1 cellular context compared by ENCODE assay signal in genomic region chr11:66847461-66848232, GRCh38.
A peak's percentile ranks its signal among the peaks of the same experiment; 100 is the strongest.
TF ChIP-seq lines count a peak whose summit lies in the region.

No MANE protein-coding gene starts in this region.

TF ChIP-seq in K562, 482 proteins besides CTCF, POLR2A, EP300 and RAD21:
- TF ChIP-seq ZKSCAN8 (CRISPR knock-in tag; IDR thresholded peaks at IDR 0.05) (no peak), ZNF318 (IDR thresholded peaks at IDR 0.05; ENCODE audit: borderline replicate concordance in 1 of 2, low read depth in 1 of 2) (no peak), ZNF217 (CRISPR knock-in tag; IDR thresholded peaks at IDR 0.05) (no peak), FOXM1 (IDR thresholded peaks at IDR 0.05; ENCODE audit: low read depth) (no peak), FOXM1 (CRISPR knock-in tag; IDR thresholded peaks at IDR 0.05; ENCODE audit: low read depth) (no peak), ZNF282 (CRISPR knock-in tag; IDR thresholded peaks at IDR 0.05) (no peak), TEAD4 (IDR thresholded peaks at IDR 0.05; ENCODE audit: low read length) (no peak), TEAD4 (CRISPR knock-in tag; IDR thresholded peaks at IDR 0.05; ENCODE audit: borderline replicate concordance) (no peak), ARID3B (CRISPR knock-in tag; IDR thresholded peaks at IDR 0.05; ENCODE audit: borderline replicate concordance) (no peak), SIN3B (IDR thresholded peaks at IDR 0.05; ENCODE audit: low read depth) (no peak), NCOR1 (IDR thresholded peaks at IDR 0.05) (no peak), ZNF165 (CRISPR knock-in tag; IDR thresholded peaks at IDR 0.05; ENCODE audit: borderline replicate concordance) (no peak), ZNF586 (CRISPR knock-in tag; conservative IDR thresholded peaks at IDR 0.05) (no peak), STAT5A (IDR thresholded peaks at IDR 0.05; ENCODE audit: borderline replicate concordance, low read length) (no peak), MYNN (IDR thresholded peaks at IDR 0.05) (0 out of 2 replicates have a peak, but pooled peaks have one; percentile 15), MYNN (CRISPR knock-in tag; IDR thresholded peaks at IDR 0.05) (no peak), SRSF9 (IDR thresholded peaks at IDR 0.05; ENCODE audit: borderline replicate concordance, low read depth, low read length) (no peak), POLR3G (IDR thresholded peaks at IDR 0.05; ENCODE audit: extremely low read depth, insufficient read length, insufficient replicate concordance) (no peak), ZNF436 (CRISPR knock-in tag; IDR thresholded peaks at IDR 0.05) (no peak), ZBTB8A (IDR thresholded peaks at IDR 0.05; ENCODE audit: partially characterized antibody) (no peak), RBFOX2 (IDR thresholded peaks at IDR 0.05; ENCODE audit: low read depth, low read length) (peak; percentile 34; the same call in 1 of the 2 replicates), CBFA2T2 (conservative IDR thresholded peaks at IDR 0.05) (no peak), TCF3 (CRISPR knock-in tag; IDR thresholded peaks at IDR 0.05) (no peak), ZFP30 (CRISPR knock-in tag; IDR thresholded peaks at IDR 0.05; ENCODE audit: borderline replicate concordance) (no peak), POLR2G (IDR thresholded peaks at IDR 0.05; ENCODE audit: low read depth, low read length) (peak; percentile 63), SUPT5H (IDR thresholded peaks at IDR 0.05) (peak; percentile 28), HNRNPLL (IDR thresholded peaks at IDR 0.05; ENCODE audit: low read depth, low read length, poor library complexity, severe bottlenecking) (no peak), NFYB (IDR thresholded peaks at IDR 0.05; ENCODE audit: extremely low read depth, insufficient read length) (no peak), HNRNPK (IDR thresholded peaks at IDR 0.05; ENCODE audit: low read depth, low read length, poor library complexity, severe bottlenecking) (no peak), GATAD2B (IDR thresholded peaks at IDR 0.05; ENCODE audit: borderline replicate concordance) (no peak), NUFIP1 (IDR thresholded peaks at IDR 0.05; ENCODE audit: partially characterized antibody) (no peak), SRSF1 (IDR thresholded peaks at IDR 0.05; ENCODE audit: low read depth, low read length) (no peak), MTA2 (IDR thresholded peaks at IDR 0.05; ENCODE audit: low read depth) (no peak), GMEB1 (CRISPR knock-in tag; IDR thresholded peaks at IDR 0.05) (no peak), KLF10 (CRISPR knock-in tag; IDR thresholded peaks at IDR 0.05) (no peak), XRCC4 (IDR thresholded peaks at IDR 0.05; ENCODE audit: extremely low read depth, insufficient read depth, insufficient read length) (no peak), POLR2AphosphoS2 (IDR thresholded peaks at IDR 0.05; ENCODE audit: low read length) (0 out of 2 replicates have a peak, but pooled peaks have one; percentile 67), ZNF583 (CRISPR knock-in tag; IDR thresholded peaks at IDR 0.05) (no peak), IFI16 (CRISPR knock-in tag; IDR thresholded peaks at IDR 0.05) (no peak), NFIX (CRISPR knock-in tag; IDR thresholded peaks at IDR 0.05; ENCODE audit: low read depth) (no peak), ID3 (CRISPR knock-in tag; IDR thresholded peaks at IDR 0.05) (no peak), ID3 (tag; IDR thresholded peaks at IDR 0.05) (no peak), KHSRP (IDR thresholded peaks at IDR 0.05) (no peak)
- TF ChIP-seq, protein P1, sequence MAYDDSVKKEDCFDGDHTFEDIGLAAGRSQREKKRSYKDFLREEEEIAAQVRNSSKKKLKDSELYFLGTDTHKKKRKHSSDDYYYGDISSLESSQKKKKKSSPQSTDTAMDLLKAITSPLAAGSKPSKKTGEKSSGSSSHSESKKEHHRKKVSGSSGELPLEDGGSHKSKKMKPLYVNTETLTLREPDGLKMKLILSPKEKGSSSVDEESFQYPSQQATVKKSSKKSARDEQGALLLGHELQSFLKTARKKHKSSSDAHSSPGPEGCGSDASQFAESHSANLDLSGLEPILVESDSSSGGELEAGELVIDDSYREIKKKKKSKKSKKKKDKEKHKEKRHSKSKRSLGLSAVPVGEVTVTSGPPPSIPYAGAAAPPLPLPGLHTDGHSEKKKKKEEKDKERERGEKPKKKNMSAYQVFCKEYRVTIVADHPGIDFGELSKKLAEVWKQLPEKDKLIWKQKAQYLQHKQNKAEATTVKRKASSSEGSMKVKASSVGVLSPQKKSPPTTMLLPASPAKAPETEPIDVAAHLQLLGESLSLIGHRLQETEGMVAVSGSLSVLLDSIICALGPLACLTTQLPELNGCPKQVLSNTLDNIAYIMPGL (CRISPR knock-in tag; IDR thresholded peaks at IDR 0.05) = no peak
- TF ChIP-seq, protein P2, sequence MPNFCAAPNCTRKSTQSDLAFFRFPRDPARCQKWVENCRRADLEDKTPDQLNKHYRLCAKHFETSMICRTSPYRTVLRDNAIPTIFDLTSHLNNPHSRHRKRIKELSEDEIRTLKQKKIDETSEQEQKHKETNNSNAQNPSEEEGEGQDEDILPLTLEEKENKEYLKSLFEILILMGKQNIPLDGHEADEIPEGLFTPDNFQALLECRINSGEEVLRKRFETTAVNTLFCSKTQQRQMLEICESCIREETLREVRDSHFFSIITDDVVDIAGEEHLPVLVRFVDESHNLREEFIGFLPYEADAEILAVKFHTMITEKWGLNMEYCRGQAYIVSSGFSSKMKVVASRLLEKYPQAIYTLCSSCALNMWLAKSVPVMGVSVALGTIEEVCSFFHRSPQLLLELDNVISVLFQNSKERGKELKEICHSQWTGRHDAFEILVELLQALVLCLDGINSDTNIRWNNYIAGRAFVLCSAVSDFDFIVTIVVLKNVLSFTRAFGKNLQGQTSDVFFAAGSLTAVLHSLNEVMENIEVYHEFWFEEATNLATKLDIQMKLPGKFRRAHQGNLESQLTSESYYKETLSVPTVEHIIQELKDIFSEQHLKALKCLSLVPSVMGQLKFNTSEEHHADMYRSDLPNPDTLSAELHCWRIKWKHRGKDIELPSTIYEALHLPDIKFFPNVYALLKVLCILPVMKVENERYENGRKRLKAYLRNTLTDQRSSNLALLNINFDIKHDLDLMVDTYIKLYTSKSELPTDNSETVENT (CRISPR knock-in tag; IDR thresholded peaks at IDR 0.05) = no peak
- TF ChIP-seq, protein P3, sequence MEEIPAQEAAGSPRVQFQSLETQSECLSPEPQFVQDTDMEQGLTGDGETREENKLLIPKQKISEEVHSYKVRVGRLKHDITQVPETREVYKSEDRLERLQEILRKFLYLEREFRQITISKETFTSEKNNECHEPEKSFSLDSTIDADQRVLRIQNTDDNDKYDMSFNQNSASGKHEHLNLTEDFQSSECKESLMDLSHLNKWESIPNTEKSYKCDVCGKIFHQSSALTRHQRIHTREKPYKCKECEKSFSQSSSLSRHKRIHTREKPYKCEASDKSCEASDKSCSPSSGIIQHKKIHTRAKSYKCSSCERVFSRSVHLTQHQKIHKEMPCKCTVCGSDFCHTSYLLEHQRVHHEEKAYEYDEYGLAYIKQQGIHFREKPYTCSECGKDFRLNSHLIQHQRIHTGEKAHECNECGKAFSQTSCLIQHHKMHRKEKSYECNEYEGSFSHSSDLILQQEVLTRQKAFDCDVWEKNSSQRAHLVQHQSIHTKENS (CRISPR knock-in tag; IDR thresholded peaks at IDR 0.05) = no peak
